8 cellular contexts compared by ENCODE assay signal in genomic region chr17:48262982-48263586, GRCh38.
A peak's percentile ranks its signal among the peaks of the same experiment; 100 is the strongest.
DNase-seq lines count a peak whose midpoint lies in the region; TF ChIP-seq lines count a peak whose summit lies in the region.

No MANE protein-coding gene starts in this region.

- POLR2A ChIA-PET in SK-N-SH (lab: Yijun Ruan, JAX) = no interaction called here

- H3K4me3 ChIP-seq in SK-N-SH (ENCODE audit: low read depth in 2 of 2, low read length in 1 of 2) (no peak overlapping the region), liver (ENCODE audit: low read depth in 1 of 3, low read length in 3 of 3) (no peak overlapping the region)

- in situ Hi-C loops in Caki2 (cut with HindIII; ENCODE audit: low pct_unique_long_range_greater_than_20kb, low sequenced_read_pairs) = no loop called here

- CTCF ChIA-PET in SK-N-SH (lab: Yijun Ruan, JAX) = interaction anchor here (0.6 to 5.7 kb wide), 31 partner anchors 9 to 461 kb away, joined by 3 to 35 read pairs (median 5); partner anchors contain the start of gene HOXB5

- no peaks in the 10 kb centered on the region for H4K20me1 ChIP-seq in SK-N-SH (ENCODE audit: insufficient read depth)

- H3K4me2 ChIP-seq in SK-N-SH = no peak overlapping the region

- no peaks in the 10 kb centered on the region for H3F3A ChIP-seq in SK-N-SH (replicated peaks; ENCODE audit: insufficient read depth)

- DNase-seq in Caki2 (ENCODE audit: low read depth) (peak; percentile 28), HT-29 (ENCODE audit: low spot score) (peak; percentile 58), SK-N-SH (no peak), GF-D8 (lab: John Stamatoyannopoulos, UW) (no peak), ureter (ENCODE audit: low spot score) (no peak)
- DNase-seq in NK-92 treated with Interleukin-12 subunit alpha and Interleukin-12 subunit beta, amount 100 ng/mL, for 24 hours (lab: John Stamatoyannopoulos, UW) = no peak
- no peak for DNase-seq in stimulated activated CD4-positive, alpha-beta T cell treated with anti-CD3 and anti-CD28 coated beads, Interleukin-15, amount 100 ng/mL, for 24 hours

- WGBS in SK-N-SH (ENCODE audit: low lambda C conversion rate) = 29% methylated on average over 1 of the region's 1 CpG
- WGBS in liver = 48% methylated on average over 1 of the region's 1 CpG

- no peak for TF ChIP-seq EP300 in SK-N-SH (IDR thresholded peaks at IDR 0.05; ENCODE audit: borderline replicate concordance in 1 of 2, low read depth in 1 of 2, low read length in 1 of 2)

- H3K79me2 ChIP-seq in SK-N-SH (ENCODE audit: insufficient read depth) = no peaks in the 10 kb centered on the region

- TF ChIP-seq RAD21 in SK-N-SH (IDR thresholded peaks at IDR 0.05; ENCODE audit: low read length) (no peak), liver (IDR thresholded peaks at IDR 0.05) (peak; percentile 46 to 53)

- peak; percentile 61 for TF ChIP-seq CTCF in SK-N-SH (IDR thresholded peaks at IDR 0.05)
- TF ChIP-seq CTCF in liver (IDR thresholded peaks at IDR 0.05; ENCODE audit: low read depth, low read length, missing input control) = peak; percentile 23

- H3K9me2 ChIP-seq in SK-N-SH = no peaks in the 10 kb centered on the region

- no peak overlapping the region for H2AFZ ChIP-seq in SK-N-SH (ENCODE audit: low read depth)

- H3K4me1 ChIP-seq in SK-N-SH (ENCODE audit: control insufficient read depth in 1 of 2, insufficient read depth in 2 of 2, low read depth in 1 of 2, low read length in 1 of 2) (no peaks in the 10 kb centered on the region), liver (ENCODE audit: control insufficient read depth in 4 of 4, insufficient read depth in 4 of 4, low read length in 3 of 4) (no peaks in the 10 kb centered on the region)

- H3K9me3 ChIP-seq in SK-N-SH = no peaks in the 10 kb centered on the region
- H3K9me3 ChIP-seq in liver (ENCODE audit: control insufficient read depth in 4 of 4, low read length in 3 of 4) = no peaks in the 10 kb centered on the region

- H3K9ac ChIP-seq in SK-N-SH = no peak overlapping the region
- H3K9ac ChIP-seq in liver (ENCODE audit: low read depth in 1 of 2, low read length in 2 of 2) = no peak overlapping the region

- H3K27me3 ChIP-seq in SK-N-SH (ENCODE audit: insufficient read depth) (peaks cover 70% of the 10 kb centered on the region), liver (ENCODE audit: control insufficient read depth in 4 of 4, insufficient read depth in 4 of 4, low read length in 3 of 4) (peaks cover 0 to 4% (median 0%) of the 10 kb centered on the region in 4 donors)

- no peak overlapping the region for H3K27ac ChIP-seq in SK-N-SH (ENCODE audit: low read depth in 2 of 2, low read length in 1 of 2)
- no peak overlapping the region for H3K27ac ChIP-seq in liver (ENCODE audit: low read depth in 1 of 2, low read length in 2 of 2)

- H3K36me3 ChIP-seq in SK-N-SH (replicated peaks in 1 of 2; ENCODE audit: control insufficient read depth in 1 of 2, insufficient read depth in 2 of 2, low read length in 1 of 2) (no peaks in the 10 kb centered on the region), liver (ENCODE audit: control insufficient read depth in 4 of 4, insufficient read depth in 3 of 4, low read depth in 1 of 4, low read length in 3 of 4) (no peaks in the 10 kb centered on the region)

TF ChIP-seq in SK-N-SH, 30 proteins besides CTCF, POLR2A, EP300 and RAD21:
- TF ChIP-seq RFX5 (IDR thresholded peaks at IDR 0.05; ENCODE audit: low read length) (no peak), GATA2 (CRISPR knock-in tag; IDR thresholded peaks at IDR 0.05) (no peak), MEF2A (IDR thresholded peaks at IDR 0.05; ENCODE audit: borderline replicate concordance, low read depth) (no peak), NRF1 (IDR thresholded peaks at IDR 0.05; ENCODE audit: low read depth, low read length) (no peak), PBX3 (IDR thresholded peaks at IDR 0.05) (no peak), ELF1 (IDR thresholded peaks at IDR 0.05) (no peak), GABPA (IDR thresholded peaks at IDR 0.05; ENCODE audit: low read depth) (no peak), TAF1 (IDR thresholded peaks at IDR 0.05; ENCODE audit: borderline replicate concordance, low read depth, low read length) (no peak)
- TF ChIP-seq, protein P1, sequence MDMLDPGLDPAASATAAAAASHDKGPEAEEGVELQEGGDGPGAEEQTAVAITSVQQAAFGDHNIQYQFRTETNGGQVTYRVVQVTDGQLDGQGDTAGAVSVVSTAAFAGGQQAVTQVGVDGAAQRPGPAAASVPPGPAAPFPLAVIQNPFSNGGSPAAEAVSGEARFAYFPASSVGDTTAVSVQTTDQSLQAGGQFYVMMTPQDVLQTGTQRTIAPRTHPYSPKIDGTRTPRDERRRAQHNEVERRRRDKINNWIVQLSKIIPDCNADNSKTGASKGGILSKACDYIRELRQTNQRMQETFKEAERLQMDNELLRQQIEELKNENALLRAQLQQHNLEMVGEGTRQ (IDR thresholded peaks at IDR 0.05; ENCODE audit: borderline replicate concordance, low read depth, low read length) = no peak

TF ChIP-seq in liver, 16 proteins besides CTCF, POLR2A, EP300 and RAD21:
- TF ChIP-seq HNF4A (conservative IDR thresholded peaks at IDR 0.05) (no peak), ZBTB33 (IDR thresholded peaks at IDR 0.05) (no peak)

Comparison
In these comparisons a context has a peak if more than half of its experiments do, and no peak if none do; other contexts are left out.
1. DNase-seq: peak in Caki2 (single experiment) and HT-29 (single experiment); none in SK-N-SH (single experiment), GF-D8 (single experiment), ureter (single experiment), NK-92 treated with Interleukin-12 subunit alpha and Interleukin-12 subunit beta, amount 100 ng/mL, for 24 hours (single experiment) and stimulated activated CD4-positive, alpha-beta T cell treated with anti-CD3 and anti-CD28 coated beads, Interleukin-15, amount 100 ng/mL, for 24 hours (single experiment).